In genomic region chr12:115182239-115182638, GRCh38 we compare ENCODE assay signal across 1 cellular context.
TF ChIP-seq lines count a peak whose summit lies in the region.

No MANE protein-coding gene starts in this region.

TF ChIP-seq in GM23338, 12 proteins besides CTCF, POLR2A, EP300 and RAD21 (continued from another document):
- TF ChIP-seq, protein P1, sequence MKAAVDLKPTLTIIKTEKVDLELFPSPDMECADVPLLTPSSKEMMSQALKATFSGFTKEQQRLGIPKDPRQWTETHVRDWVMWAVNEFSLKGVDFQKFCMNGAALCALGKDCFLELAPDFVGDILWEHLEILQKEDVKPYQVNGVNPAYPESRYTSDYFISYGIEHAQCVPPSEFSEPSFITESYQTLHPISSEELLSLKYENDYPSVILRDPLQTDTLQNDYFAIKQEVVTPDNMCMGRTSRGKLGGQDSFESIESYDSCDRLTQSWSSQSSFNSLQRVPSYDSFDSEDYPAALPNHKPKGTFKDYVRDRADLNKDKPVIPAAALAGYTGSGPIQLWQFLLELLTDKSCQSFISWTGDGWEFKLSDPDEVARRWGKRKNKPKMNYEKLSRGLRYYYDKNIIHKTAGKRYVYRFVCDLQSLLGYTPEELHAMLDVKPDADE (IDR thresholded peaks at IDR 0.05) = no peak
- TF ChIP-seq, protein P2, sequence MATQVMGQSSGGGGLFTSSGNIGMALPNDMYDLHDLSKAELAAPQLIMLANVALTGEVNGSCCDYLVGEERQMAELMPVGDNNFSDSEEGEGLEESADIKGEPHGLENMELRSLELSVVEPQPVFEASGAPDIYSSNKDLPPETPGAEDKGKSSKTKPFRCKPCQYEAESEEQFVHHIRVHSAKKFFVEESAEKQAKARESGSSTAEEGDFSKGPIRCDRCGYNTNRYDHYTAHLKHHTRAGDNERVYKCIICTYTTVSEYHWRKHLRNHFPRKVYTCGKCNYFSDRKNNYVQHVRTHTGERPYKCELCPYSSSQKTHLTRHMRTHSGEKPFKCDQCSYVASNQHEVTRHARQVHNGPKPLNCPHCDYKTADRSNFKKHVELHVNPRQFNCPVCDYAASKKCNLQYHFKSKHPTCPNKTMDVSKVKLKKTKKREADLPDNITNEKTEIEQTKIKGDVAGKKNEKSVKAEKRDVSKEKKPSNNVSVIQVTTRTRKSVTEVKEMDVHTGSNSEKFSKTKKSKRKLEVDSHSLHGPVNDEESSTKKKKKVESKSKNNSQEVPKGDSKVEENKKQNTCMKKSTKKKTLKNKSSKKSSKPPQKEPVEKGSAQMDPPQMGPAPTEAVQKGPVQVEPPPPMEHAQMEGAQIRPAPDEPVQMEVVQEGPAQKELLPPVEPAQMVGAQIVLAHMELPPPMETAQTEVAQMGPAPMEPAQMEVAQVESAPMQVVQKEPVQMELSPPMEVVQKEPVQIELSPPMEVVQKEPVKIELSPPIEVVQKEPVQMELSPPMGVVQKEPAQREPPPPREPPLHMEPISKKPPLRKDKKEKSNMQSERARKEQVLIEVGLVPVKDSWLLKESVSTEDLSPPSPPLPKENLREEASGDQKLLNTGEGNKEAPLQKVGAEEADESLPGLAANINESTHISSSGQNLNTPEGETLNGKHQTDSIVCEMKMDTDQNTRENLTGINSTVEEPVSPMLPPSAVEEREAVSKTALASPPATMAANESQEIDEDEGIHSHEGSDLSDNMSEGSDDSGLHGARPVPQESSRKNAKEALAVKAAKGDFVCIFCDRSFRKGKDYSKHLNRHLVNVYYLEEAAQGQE (IDR thresholded peaks at IDR 0.05; ENCODE audit: unreplicated experiment) = no peak
- TF ChIP-seq POLR2AphosphoS5 (IDR thresholded peaks at IDR 0.05; ENCODE audit: low read depth) (no peak), ZNF114 (CRISPR knock-in tag; IDR thresholded peaks at IDR 0.05) (no peak), STAT1 (IDR thresholded peaks at IDR 0.05; ENCODE audit: unreplicated experiment) (no peak), EZH2 (IDR thresholded peaks at IDR 0.05; ENCODE audit: low read depth, unreplicated experiment) (no peak), ZNF331 (CRISPR knock-in tag; IDR thresholded peaks at IDR 0.05; ENCODE audit: low read depth) (no peak), NANOG (IDR thresholded peaks at IDR 0.05; ENCODE audit: borderline replicate concordance) (no peak)
